ENCODE assay signal across 19 cellular contexts in the genomic region with DNA sequence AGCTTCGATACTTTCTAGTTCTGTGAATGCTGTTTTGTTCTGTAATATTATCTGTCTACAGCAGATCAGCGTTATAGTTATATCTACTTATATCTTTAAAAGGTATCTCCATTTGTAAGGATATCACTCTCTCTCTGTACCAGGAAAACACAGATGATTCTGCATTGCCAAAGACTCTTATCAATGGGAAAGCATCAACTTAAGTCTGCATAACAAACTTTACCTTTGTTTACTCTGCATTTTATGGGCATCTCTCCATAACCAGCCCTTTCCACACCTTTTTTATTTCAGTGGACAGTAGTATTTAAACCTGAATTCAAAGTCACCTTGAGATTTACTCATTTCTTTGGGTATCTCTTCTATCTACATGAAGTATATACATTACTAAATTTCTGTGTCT.
"Had no signal": no experiment of that assay in that cellular context is flagged by ENCODE, and none has a peak within 500 bp of the region (broad histone marks: within the 10 kb centered on the region; RNA-seq: fewer than 3 reads in every experiment).

No MANE protein-coding gene starts in this region.

- DNase-seq: natural killer cell; occipital lobe; ovary; posterior cingulate gyrus; psoas muscle; right cardiac atrium; right lobe of liver; sigmoid colon; small intestine; stimulated activated CD4-positive, alpha-beta T cell treated with anti-CD3 and anti-CD28 coated beads, Interleukin-15, amount 100 ng/mL, for 24 hours; stimulated activated CD4-positive, alpha-beta T cell treated with anti-CD3 and anti-CD28 coated beads, Interleukin-2, amount 100 ng/mL, for 24 hours; stimulated activated CD4-positive, alpha-beta T cell treated with anti-CD3 and anti-CD28 coated beads, Interleukin-2, amount 100 ng/mL, for 48 hours; stimulated activated CD4-positive, alpha-beta T cell treated with anti-CD3 and anti-CD28 coated beads, Interleukin-4, amount 100 ng/mL, for 24 hours; stimulated activated naive B cell treated with anti-CD40 and anti-IgM and Interleukin-4, amounts not matched to agents 10 μg/mL and 1 μg/mL and 100 μg/mL, for 72 hours; stimulated activated naive CD4-positive, alpha-beta T cell treated with Interleukin-2 at 50 U/mL for 16 hours; stomach; thyroid gland; upper lobe of left lung had no signal

- ATAC-seq: natural killer cell; psoas muscle; right cardiac atrium; right lobe of liver; stimulated activated effector memory CD8-positive, alpha-beta T cell treated with anti-CD3 and anti-CD28 coated beads, Interleukin-12 subunit alpha, Interleukin-12 subunit beta, amount 100 ng/mL, for 72 hours; stimulated activated naive B cell treated with anti-CD40 and anti-IgM and Interleukin-4, amounts not matched to agents 10 μg/mL and 1 μg/mL and 100 μg/mL, for 72 hours had no signal
